9 cellular contexts compared by ENCODE assay signal in genomic region chr1:234515411-234515810, GRCh38. TPM values are rescaled to one million over a fixed set of nuclear protein-coding genes. Genes with fewer than 3 reads are reported as not detected.
A peak's percentile ranks its signal among the peaks of the same experiment; 100 is the strongest.
DNase-seq lines count a peak whose midpoint lies in the region; ATAC-seq and TF ChIP-seq lines count a peak whose summit lies in the region.
"Had no signal": no experiment of that assay in that cellular context is flagged by ENCODE, and none has a peak within 500 bp of the region (broad histone marks: within the 10 kb centered on the region; RNA-seq: fewer than 3 reads in every experiment).

No MANE protein-coding gene starts in this region.

- TF ChIP-seq CTCF in cardiac muscle cell (IDR thresholded peaks at IDR 0.05; ENCODE audit: low read depth, low read length): no peak
- TF ChIP-seq CTCF in brain (conservative IDR thresholded peaks at IDR 0.05): no peak
- no peak for TF ChIP-seq CTCF in type B pancreatic cell (conservative IDR thresholded peaks at IDR 0.05)

- H3K27ac Mint-ChIP-seq in brain (peak overlapping the region in 4 of 5 experiments; percentile 40 to 92 (median 86)), type B pancreatic cell (peak overlapping the region; percentile 81)
- H3K27ac Mint-ChIP-seq: activated naive CD4-positive, alpha-beta T cell treated with anti-CD3 and anti-CD28 coated beads, Interleukin-2, amount 50 U/mL, for 24 hours had no signal

- H3K4me1 Mint-ChIP-seq in brain (peaks cover 70% of the 10 kb centered on the region), type B pancreatic cell (ENCODE audit: unreplicated experiment) (peaks cover 22% of the 10 kb centered on the region)

- no peak for DNase-seq in cardiac muscle cell (ENCODE audit: low read depth in 1 of 2, low spot score in 1 of 2)
- no peak for DNase-seq in Right ventricle myocardium superior
- peak; percentile 67 for DNase-seq in kidney glomerular epithelial cell (lab: John Stamatoyannopoulos, UW)
- no peak for DNase-seq in type B pancreatic cell (ENCODE audit: extremely low spot score, unreplicated experiment)
- DNase-seq in NCI-H2029 treated with DMSO at 0.1 percent for 48 hours (lab: John Stamatoyannopoulos, UW): no peak

- H3K4me3 Mint-ChIP-seq in brain: no peak overlapping the region
- no peak overlapping the region for H3K4me3 Mint-ChIP-seq in type B pancreatic cell
- H3K4me3 Mint-ChIP-seq: activated naive CD4-positive, alpha-beta T cell treated with anti-CD3 and anti-CD28 coated beads, Interleukin-2, amount 50 U/mL, for 24 hours had no signal

- H3K27me3 Mint-ChIP-seq in brain (no peaks in the 10 kb centered on the region), type B pancreatic cell (no peaks in the 10 kb centered on the region)
- H3K27me3 Mint-ChIP-seq: activated naive CD4-positive, alpha-beta T cell treated with anti-CD3 and anti-CD28 coated beads, Interleukin-2, amount 50 U/mL, for 24 hours had no signal

- H3K36me3 Mint-ChIP-seq in brain (no peaks in the 10 kb centered on the region), type B pancreatic cell (no peaks in the 10 kb centered on the region)
- H3K36me3 Mint-ChIP-seq: activated naive CD4-positive, alpha-beta T cell treated with anti-CD3 and anti-CD28 coated beads, Interleukin-2, amount 50 U/mL, for 24 hours had no signal

- intact Hi-C loops in Right ventricle myocardium superior (cut with DNase I): no loop called here

- H3K9me3 Mint-ChIP-seq in brain (peaks cover 0 to 3% (median 0%) of the 10 kb centered on the region in 5 experiments), type B pancreatic cell (no peaks in the 10 kb centered on the region)
- H3K9me3 Mint-ChIP-seq: activated naive CD4-positive, alpha-beta T cell treated with anti-CD3 and anti-CD28 coated beads, Interleukin-2, amount 50 U/mL, for 24 hours had no signal

- no peaks in the 10 kb centered on the region for H3K36me3 ChIP-seq in cardiac muscle cell

- H3K4me3 ChIP-seq in cardiac muscle cell: no peak overlapping the region

- peak overlapping the region; percentile 38 for H3K27ac ChIP-seq in cardiac muscle cell

- no peaks in the 10 kb centered on the region for H3K27me3 ChIP-seq in cardiac muscle cell

- ATAC-seq in Right ventricle myocardium superior (ENCODE audit: poor library complexity) (no peak), HG02970 (IDR thresholded peaks at IDR 0.05; ENCODE audit: low FRiP score, unreplicated experiment) (no peak), GM21825 (IDR thresholded peaks at IDR 0.05; ENCODE audit: unreplicated experiment) (no peak)

- no peaks in the 10 kb centered on the region for H3K9me3 ChIP-seq in cardiac muscle cell (ENCODE audit: low read depth)

- peaks cover 7% of the 10 kb centered on the region for H3K4me1 ChIP-seq in cardiac muscle cell (ENCODE audit: low read depth)

RNA-seq across cellular contexts. Expression of gene TARBP1, which starts 36.4 kb away (rescaled TPM):
- 14.4 and 34.3 TPM in 2 replicates for total RNA-seq in cardiac muscle cell
- polyA plus RNA-seq in cardiac muscle cell: 25.6 and 44.2 TPM in 2 replicates
- 9.2 TPM for total RNA-seq in Right ventricle myocardium superior
- polyA plus RNA-seq in brain (ENCODE audit: insufficient read depth, low read depth, low replicate concordance): 5.4 TPM
- total RNA-seq in type B pancreatic cell (ENCODE audit: low replicate concordance): 22.2 and 38.1 TPM in 2 replicates
